In genomic region chr22:23787910-23788309, GRCh38 we compare ENCODE assay signal across 8 cellular contexts. TPM values are rescaled to one million over a fixed set of nuclear protein-coding genes. Genes with fewer than 3 reads are reported as not detected.
DNase-seq lines count a peak whose midpoint lies in the region; ATAC-seq, FAIRE-seq and TF ChIP-seq lines count a peak whose summit lies in the region.

No MANE protein-coding gene starts in this region.

- CTCF ChIA-PET in CD8-positive, alpha-beta memory T cell (lab: Charles Lee), result no interaction called here
- CTCF ChIA-PET in PC-9 (lab: Charles Lee), result no interaction called here

- peaks cover 52% of the 10 kb centered on the region for H4K20me1 ChIP-seq in PC-9 (ENCODE audit: insufficient read depth)

- H3K4me3 Mint-ChIP-seq in CD8-positive, alpha-beta memory T cell, result peak overlapping the region; percentile 88 to 92 (median 91)

- no peaks in the 10 kb centered on the region for H3K27me3 ChIP-seq in CD8-positive, alpha-beta memory T cell (ENCODE audit: insufficient read depth, low read length, poor library complexity, severe bottlenecking)
- H3K27me3 ChIP-seq in PC-9 (ENCODE audit: insufficient read depth, low read depth), result no peaks in the 10 kb centered on the region
- no peaks in the 10 kb centered on the region for H3K27me3 ChIP-seq in esophagus (ENCODE audit: control insufficient read depth in 1 of 2, insufficient read depth in 2 of 2, low read length in 2 of 2)
- no peaks in the 10 kb centered on the region for H3K27me3 ChIP-seq in pancreas

- H3K4me1 ChIP-seq in CD8-positive, alpha-beta memory T cell (ENCODE audit: insufficient read depth, low read length), result peaks cover 30% of the 10 kb centered on the region
- peaks cover 21% of the 10 kb centered on the region for H3K4me1 ChIP-seq in PC-9 (replicated peaks; ENCODE audit: insufficient read depth)
- peaks cover 0 to 12% of the 10 kb centered on the region in 2 donors for H3K4me1 ChIP-seq in esophagus (ENCODE audit: control insufficient read depth in 2 of 2, insufficient read depth in 2 of 2, low read length in 1 of 2)
- H3K4me1 ChIP-seq in pancreas, result peaks cover 16 to 33% (median 16%) of the 10 kb centered on the region in 3 donors

- H2AFZ ChIP-seq in PC-9, result no peak overlapping the region

- H3K36me3 ChIP-seq in CD8-positive, alpha-beta memory T cell (ENCODE audit: insufficient read depth, low read length), result peaks cover 10% of the 10 kb centered on the region
- H3K36me3 ChIP-seq in PC-9 (ENCODE audit: low read depth) (no peaks in the 10 kb centered on the region), esophagus (ENCODE audit: control insufficient read depth in 2 of 2, insufficient read depth in 2 of 2, low read length in 1 of 2) (peaks cover 5 to 16% of the 10 kb centered on the region in 2 donors), pancreas (peaks cover 0 to 11% (median 0%) of the 10 kb centered on the region in 3 donors)

- peak overlapping the region; percentile 89 for H3K4me2 ChIP-seq in PC-9

- no peaks in the 10 kb centered on the region for H3K9me3 ChIP-seq in CD8-positive, alpha-beta memory T cell (ENCODE audit: low read length)
- H3K9me3 ChIP-seq in PC-9 (ENCODE audit: insufficient read depth, low read depth) (no peaks in the 10 kb centered on the region), esophagus (ENCODE audit: control insufficient read depth in 2 of 2, insufficient read depth in 1 of 2, low read depth in 1 of 2, low read length in 1 of 2) (no peaks in the 10 kb centered on the region), pancreas (no peaks in the 10 kb centered on the region)

- H3K9me3 Mint-ChIP-seq in CD8-positive, alpha-beta memory T cell, result no peaks in the 10 kb centered on the region

- H3K27ac Mint-ChIP-seq in CD8-positive, alpha-beta memory T cell, result peak overlapping the region; percentile 84 to 95 (median 93)

- TF ChIP-seq CTCF in PC-9 (conservative IDR thresholded peaks at IDR 0.05) (no peak), pancreas (IDR thresholded peaks at IDR 0.05) (no peak)

- no peak for FAIRE-seq in pancreas (lab: Jason Lieb, UNC)

- peaks cover 0 to 26% (median 5%) of the 10 kb centered on the region in 3 donors for H3K36me3 Mint-ChIP-seq in CD8-positive, alpha-beta memory T cell

- POLR2A ChIA-PET in CD8-positive, alpha-beta memory T cell (lab: Charles Lee), result interaction anchor here (0.5 to 1.2 kb wide), 2 partner anchors 71 to 767 kb away, joined by 3 to 4 read pairs; no protein-coding TSS in a partner anchor
- POLR2A ChIA-PET in PC-9 (lab: Charles Lee; ENCODE audit: unreplicated experiment), result no interaction called here

- H3K27ac ChIP-seq in CD8-positive, alpha-beta memory T cell (ENCODE audit: low read depth, low read length), result peak overlapping the region; percentile 87
- H3K27ac ChIP-seq in PC-9, result no peak overlapping the region
- H3K27ac ChIP-seq in esophagus (ENCODE audit: low read depth in 2 of 2, low read length in 1 of 2), result no peak overlapping the region
- no peak overlapping the region for H3K27ac ChIP-seq in pancreas

- peaks cover 51% of the 10 kb centered on the region for H3K79me2 ChIP-seq in PC-9 (ENCODE audit: low read depth)

- peak overlapping the region; percentile 72 for H3K4me3 ChIP-seq in CD8-positive, alpha-beta memory T cell (ENCODE audit: low read length)
- peak overlapping the region; percentile 68 for H3K4me3 ChIP-seq in PC-9
- H3K4me3 ChIP-seq in esophagus (ENCODE audit: low read depth in 1 of 2, low read length in 2 of 2), result peak overlapping the region; percentile 66 to 91
- peak overlapping the region; percentile 60 to 94 (median 88) for H3K4me3 ChIP-seq in pancreas

- BruUV-seq in PC-9 (replicated peaks; lab: Mats Ljungman, UMichigan), result TSS peak; percentile 44

- peaks cover 38 to 60% (median 38%) of the 10 kb centered on the region in 3 donors for H3K4me1 Mint-ChIP-seq in CD8-positive, alpha-beta memory T cell

- WGBS in esophagus, 2 donors, result 48 to 57% methylated on average over 3 of the region's 3 CpGs
- WGBS in pancreas, 2 donors, result 60 to 64% methylated on average over 3 of the region's 3 CpGs

- intact Hi-C loops in PC-9 (cut with micrococcal nuclease; ENCODE audit: unreplicated experiment) (no loop called here), pancreas (cut with DNase I) (no loop called here)

- no peak for DNase-seq in CD8-positive, alpha-beta memory T cell
- no peak for DNase-seq in PC-9
- peak in 1 of 6 donors; percentile 4 for DNase-seq in pancreas
- DNase-seq in MV-4-11 (lab: John Stamatoyannopoulos, UW), result no peak

- H3F3A ChIP-seq in PC-9 (ENCODE audit: insufficient read depth, low read depth), result no peaks in the 10 kb centered on the region

- no peak for ATAC-seq in pancreas
- ATAC-seq in HG03108 (IDR thresholded peaks at IDR 0.05; ENCODE audit: unreplicated experiment), result no peak
- no peak for ATAC-seq in GM21737 (IDR thresholded peaks at IDR 0.05; ENCODE audit: unreplicated experiment)
- no peak for ATAC-seq in GM21529 (IDR thresholded peaks at IDR 0.05; ENCODE audit: unreplicated experiment)

- no peaks in the 10 kb centered on the region for H3K9me2 ChIP-seq in PC-9 (ENCODE audit: insufficient read depth)

- no peaks in the 10 kb centered on the region for H3K27me3 Mint-ChIP-seq in CD8-positive, alpha-beta memory T cell

RNA-seq across cellular contexts. Expression of gene SMARCB1, which starts 1.1 kb away (rescaled TPM):
- 100 to 1,000 TPM; 113 to 120 TPM for total RNA-seq in CD8-positive, alpha-beta memory T cell
- 40.4 TPM for polyA plus RNA-seq in CD8-positive, alpha-beta memory T cell
- total RNA-seq in PC-9 (2021), result 61.7 and 80.2 TPM in 2 replicates
- polyA plus RNA-seq in esophagus, result 10 to 100 TPM; 32.1 to 51.6 TPM
- total RNA-seq in pancreas, result 10 to 100 TPM; 25.2 to 36.8 (median 30.4) TPM
- 10 to 100 TPM; 28.2 to 37.1 TPM for polyA plus RNA-seq in pancreas

RNA-seq across cellular contexts. Expression of gene MMP11, which starts 15.3 kb away (rescaled TPM):
- total RNA-seq in CD8-positive, alpha-beta memory T cell, result 1 to 10 TPM in 1 of 2 experiments, under 1 TPM in 1; 0.90 to 1.6 TPM
- 1.9 TPM for polyA plus RNA-seq in CD8-positive, alpha-beta memory T cell
- 2.4 and 3.6 TPM in 2 replicates for total RNA-seq in PC-9 (2021)
- polyA plus RNA-seq in esophagus, result under 1 TPM; 0.49 to 0.53 TPM
- 10 to 100 TPM in 1 of 6 donors, 1 to 10 TPM in 1, under 1 TPM in 4; 0.43 to 17.6 (median 0.60) TPM for total RNA-seq in pancreas
- polyA plus RNA-seq in pancreas, result 1 to 10 TPM in 1 of 2 donors, under 1 TPM in 1; 0.87 to 1.3 TPM

RNA-seq across cellular contexts. Expression of gene CHCHD10, which starts 20.1 kb away (rescaled TPM):
- 100 to 1,000 TPM; 172 to 186 TPM for total RNA-seq in CD8-positive, alpha-beta memory T cell
- 34.0 TPM for polyA plus RNA-seq in CD8-positive, alpha-beta memory T cell
- 37.0 and 43.5 TPM in 2 replicates for total RNA-seq in PC-9 (2021)
- polyA plus RNA-seq in esophagus, result 100 to 1,000 TPM; 115 to 191 TPM
- total RNA-seq in pancreas, result 10 to 100 TPM; 30.6 to 75.5 (median 50.6) TPM
- polyA plus RNA-seq in pancreas, result 100 to 1,000 TPM in 1 of 2 donors, 10 to 100 TPM in 1; 81.2 to 134 TPM

RNA-seq across cellular contexts. Expression of gene C22orf15, which starts 25.1 kb away (rescaled TPM):
- under 1 TPM; 0.81 to 0.93 TPM for total RNA-seq in CD8-positive, alpha-beta memory T cell
- polyA plus RNA-seq in CD8-positive, alpha-beta memory T cell, result 0.75 TPM
- not detected in 2 replicates for total RNA-seq in PC-9 (2021)
- polyA plus RNA-seq in esophagus, result under 1 TPM in 1 of 2 donors, not detected in 1; 0.14 TPM
- total RNA-seq in pancreas, result not detected
- not detected for polyA plus RNA-seq in pancreas

RNA-seq across cellular contexts. Expression of gene VPREB3, which starts 33.7 kb away (rescaled TPM):
- total RNA-seq in CD8-positive, alpha-beta memory T cell, result not detected
- not detected for polyA plus RNA-seq in CD8-positive, alpha-beta memory T cell
- total RNA-seq in PC-9 (2021) (0.90 and 1.1 TPM in 2 replicates), pancreas (under 1 TPM in 1 of 6 donors, not detected in 5; 0.78 TPM)
- polyA plus RNA-seq in esophagus (under 1 TPM; 0.45 to 0.98 TPM), pancreas (under 1 TPM in 1 of 2 donors, not detected in 1; 0.80 TPM)
